Comparison of ENCODE assay signal across 31 cellular contexts in genomic region chr1:13948396-13948795, GRCh38.
DNase-seq lines count a peak whose midpoint lies in the region; ATAC-seq and TF ChIP-seq lines count a peak whose summit lies in the region.
"Had no signal": no experiment of that assay in that cellular context is flagged by ENCODE, and none has a peak within 500 bp of the region (broad histone marks: within the 10 kb centered on the region; RNA-seq: fewer than 3 reads in every experiment).

No MANE protein-coding gene starts in this region.

- H3K27ac Mint-ChIP-seq in nephron progenitor cell, result no peak overlapping the region
- no peak overlapping the region for H3K27ac Mint-ChIP-seq in naive thymus-derived CD8-positive, alpha-beta T cell
- H3K27ac Mint-ChIP-seq: activated CD4-positive, alpha-beta T cell treated with anti-CD3 and anti-CD28 coated beads, Interleukin-2, amount 10 ng/mL, durations not matched to agents 24 days and 14 days; activated naive CD8-positive, alpha-beta T cell treated with anti-CD3 and anti-CD28 coated beads, Interleukin-2, amount 50 U/mL, for 24 hours; CD14-positive monocyte; effector memory CD8-positive, alpha-beta T cell; immature natural killer cell; mesothelial cell of epicardium; naive B cell had no signal

- peak overlapping the region; percentile 24 to 46 for H3K27ac ChIP-seq in ascending aorta
- H3K27ac ChIP-seq in esophagus squamous epithelium, result peak overlapping the region in 3 of 4 donors; percentile 70 to 80 (median 73)
- peak overlapping the region; percentile 50 to 64 (median 54) for H3K27ac ChIP-seq in sigmoid colon
- H3K27ac ChIP-seq in tibial artery, result peak overlapping the region; percentile 50 to 59
- H3K27ac ChIP-seq: brain microvascular endothelial cell, SJCRH30, WERI-Rb-1 had no signal

- H3K27me3 Mint-ChIP-seq in nephron progenitor cell (ENCODE audit: low read depth, poor library complexity), result peaks cover 16% of the 10 kb centered on the region
- H3K27me3 Mint-ChIP-seq in naive thymus-derived CD8-positive, alpha-beta T cell, result peaks cover 1 to 22% (median 11%) of the 10 kb centered on the region in 5 donors
- H3K27me3 Mint-ChIP-seq: activated CD4-positive, alpha-beta T cell treated with anti-CD3 and anti-CD28 coated beads, Interleukin-2, amount 10 ng/mL, durations not matched to agents 24 days and 14 days had no signal

- H3K9me3 ChIP-seq in ascending aorta (no peaks in the 10 kb centered on the region), esophagus squamous epithelium (no peaks in the 10 kb centered on the region), sigmoid colon (no peaks in the 10 kb centered on the region), tibial artery (no peaks in the 10 kb centered on the region)
- H3K9me3 ChIP-seq: HAP-1, SJCRH30 had no signal

- no peaks in the 10 kb centered on the region for H3K4me1 ChIP-seq in ascending aorta
- no peaks in the 10 kb centered on the region for H3K4me1 ChIP-seq in esophagus squamous epithelium
- no peaks in the 10 kb centered on the region for H3K4me1 ChIP-seq in sigmoid colon
- H3K4me1 ChIP-seq in tibial artery, result peaks cover 0 to 2% (median 0%) of the 10 kb centered on the region in 4 donors
- H3K4me1 ChIP-seq: HAP-1, SJCRH30 had no signal

- ATAC-seq in naive thymus-derived CD8-positive, alpha-beta T cell, result no peak
- ATAC-seq: activated naive CD8-positive, alpha-beta T cell treated with anti-CD3 and anti-CD28 coated beads, Interleukin-2, amount 50 U/mL, for 24 hours; activated T-cell treated with anti-CD3 and anti-CD28 coated beads, Interleukin-2, amount 50 U/mL, for 4 hours; effector memory CD8-positive, alpha-beta T cell; stimulated activated naive CD8-positive, alpha-beta T cell treated with anti-CD3 and anti-CD28 coated beads, Interleukin-15, Interleukin-2, amounts not matched to agents 100 U/mL and 50 U/mL, for 24 hours had no signal

- POLR2A ChIA-PET in naive thymus-derived CD8-positive, alpha-beta T cell (lab: Charles Lee), result no interaction called here

- H3K36me3 ChIP-seq in ascending aorta (no peaks in the 10 kb centered on the region), esophagus squamous epithelium (no peaks in the 10 kb centered on the region), sigmoid colon (no peaks in the 10 kb centered on the region), tibial artery (no peaks in the 10 kb centered on the region)
- H3K36me3 ChIP-seq: brain microvascular endothelial cell, HAP-1, SJCRH30, WERI-Rb-1 had no signal

- H3K4me1 Mint-ChIP-seq in nephron progenitor cell, result no peaks in the 10 kb centered on the region
- H3K4me1 Mint-ChIP-seq in naive thymus-derived CD8-positive, alpha-beta T cell, result no peaks in the 10 kb centered on the region
- H3K4me1 Mint-ChIP-seq: activated CD4-positive, alpha-beta T cell treated with anti-CD3 and anti-CD28 coated beads, Interleukin-2, amount 10 ng/mL, durations not matched to agents 24 days and 14 days; activated naive CD8-positive, alpha-beta T cell treated with anti-CD3 and anti-CD28 coated beads, Interleukin-2, amount 50 U/mL, for 24 hours; CD14-positive monocyte; immature natural killer cell; mesothelial cell of epicardium; naive B cell had no signal

- no peak for TF ChIP-seq EP300 in sigmoid colon (IDR thresholded peaks at IDR 0.05)

- no peaks in the 10 kb centered on the region for H3K36me3 Mint-ChIP-seq in nephron progenitor cell (ENCODE audit: low read depth)
- no peaks in the 10 kb centered on the region for H3K36me3 Mint-ChIP-seq in naive thymus-derived CD8-positive, alpha-beta T cell
- H3K36me3 Mint-ChIP-seq: CD14-positive monocyte, immature natural killer cell, mesothelial cell of epicardium, naive B cell had no signal

- no peaks in the 10 kb centered on the region for H3K9me3 Mint-ChIP-seq in nephron progenitor cell
- H3K9me3 Mint-ChIP-seq in naive thymus-derived CD8-positive, alpha-beta T cell, result no peaks in the 10 kb centered on the region
- H3K9me3 Mint-ChIP-seq: activated CD4-positive, alpha-beta T cell treated with anti-CD3 and anti-CD28 coated beads, Interleukin-2, amount 10 ng/mL, durations not matched to agents 24 days and 14 days; activated naive CD8-positive, alpha-beta T cell treated with anti-CD3 and anti-CD28 coated beads, Interleukin-2, amount 50 U/mL, for 24 hours; activated T-cell treated with anti-CD3 and anti-CD28 coated beads, Interleukin-2, amount 50 U/mL, for 4 hours; effector memory CD8-positive, alpha-beta T cell; immature natural killer cell; mesothelial cell of epicardium had no signal

- DNase-seq in ascending aorta (ENCODE audit: low spot score in 2 of 2), result no peak
- DNase-seq in esophagus squamous epithelium (lab: John Stamatoyannopoulos, UW), result no peak
- no peak for DNase-seq in sigmoid colon
- DNase-seq in tibial artery, result no peak
- no peak for DNase-seq in activated CD4-positive, CD25-positive, alpha-beta regulatory T cell (lab: John Stamatoyannopoulos, UW)
- DNase-seq in nephron progenitor cell, result no peak
- DNase-seq in naive thymus-derived CD8-positive, alpha-beta T cell, result no peak
- DNase-seq in NCI-H1436 treated with DMSO at 0.1 percent for 48 hours (lab: John Stamatoyannopoulos, UW), result no peak
- DNase-seq: activated CD4-positive, alpha-beta T cell treated with anti-CD3 and anti-CD28 coated beads, Interleukin-2, amount 10 ng/mL, durations not matched to agents 24 days and 14 days; activated naive CD8-positive, alpha-beta T cell treated with anti-CD3 and anti-CD28 coated beads, Interleukin-2, amount 50 U/mL, for 24 hours; activated T-cell treated with anti-CD3 and anti-CD28 coated beads, Interleukin-2, amount 50 U/mL, for 4 hours; brain microvascular endothelial cell; Calu3; DND-41; effector memory CD8-positive, alpha-beta T cell; erythroblast; hypothalamus; immature natural killer cell; IMR-90; naive B cell; NCI-H1092 treated with DMSO at 0.1 percent for 48 hours; NCI-H2029; NCI-H526 treated with DMSO at 0.1 percent for 48 hours; occipital lobe; SJCRH30; stimulated activated naive CD8-positive, alpha-beta T cell treated with anti-CD3 and anti-CD28 coated beads, Interleukin-15, Interleukin-2, amounts not matched to agents 100 U/mL and 50 U/mL, for 24 hours; T1000; WERI-Rb-1 had no signal

- no peak for TF ChIP-seq CTCF in ascending aorta (IDR thresholded peaks at IDR 0.05)
- TF ChIP-seq CTCF in esophagus squamous epithelium (IDR thresholded peaks at IDR 0.05), result no peak
- TF ChIP-seq CTCF in sigmoid colon (IDR thresholded peaks at IDR 0.05), result no peak
- no peak for TF ChIP-seq CTCF in tibial artery (IDR thresholded peaks at IDR 0.05)
- no peak for TF ChIP-seq CTCF in nephron progenitor cell (IDR thresholded peaks at IDR 0.05)

- TF ChIP-seq POLR2A in esophagus squamous epithelium (IDR thresholded peaks at IDR 0.05), result no peak
- TF ChIP-seq POLR2A in sigmoid colon (IDR thresholded peaks at IDR 0.05), result no peak

- H3K4me3 ChIP-seq in ascending aorta, result no peak overlapping the region
- H3K4me3 ChIP-seq in esophagus squamous epithelium, result no peak overlapping the region
- no peak overlapping the region for H3K4me3 ChIP-seq in sigmoid colon
- no peak overlapping the region for H3K4me3 ChIP-seq in tibial artery
- H3K4me3 ChIP-seq: HAP-1, SJCRH30 had no signal

- intact Hi-C loops in ascending aorta (cut with DNase I) (loop anchor here (10.0 kb wide), 1 partner anchor 114 kb away; no protein-coding TSS in a partner anchor), esophagus squamous epithelium (cut with DNase I) (no loop called here), sigmoid colon (cut with DNase I) (no loop called here), tibial artery (cut with DNase I; ENCODE audit: low total_unique reads) (no loop called here)

- H3K27me3 ChIP-seq in ascending aorta, result no peaks in the 10 kb centered on the region
- H3K27me3 ChIP-seq in esophagus squamous epithelium, result no peaks in the 10 kb centered on the region
- H3K27me3 ChIP-seq in sigmoid colon, result no peaks in the 10 kb centered on the region
- H3K27me3 ChIP-seq in tibial artery, result peaks cover 0 to 11% of the 10 kb centered on the region in 2 donors
- H3K27me3 ChIP-seq: brain microvascular endothelial cell had no signal

- 67 to 84% methylated on average over 5 of the region's 5 CpGs for WGBS in esophagus squamous epithelium, 2 donors
- WGBS in sigmoid colon, 2 donors, result 83 to 93% methylated on average over 5 of the region's 5 CpGs

- H3K4me3 Mint-ChIP-seq in nephron progenitor cell, result no peak overlapping the region
- H3K4me3 Mint-ChIP-seq in naive thymus-derived CD8-positive, alpha-beta T cell, result no peak overlapping the region
- H3K4me3 Mint-ChIP-seq: activated CD4-positive, alpha-beta T cell treated with anti-CD3 and anti-CD28 coated beads, Interleukin-2, amount 10 ng/mL, durations not matched to agents 24 days and 14 days; activated naive CD8-positive, alpha-beta T cell treated with anti-CD3 and anti-CD28 coated beads, Interleukin-2, amount 50 U/mL, for 24 hours; activated T-cell treated with anti-CD3 and anti-CD28 coated beads, Interleukin-2, amount 50 U/mL, for 4 hours; CD14-positive monocyte; effector memory CD8-positive, alpha-beta T cell; immature natural killer cell; mesothelial cell of epicardium; naive B cell had no signal
